18 cellular contexts compared by ENCODE assay signal in genomic region chr3:115862824-115863223, GRCh38.
DNase-seq lines count a peak whose midpoint lies in the region; ATAC-seq, FAIRE-seq and TF ChIP-seq lines count a peak whose summit lies in the region.
"Had no signal": no experiment of that assay in that cellular context is flagged by ENCODE, and none has a peak within 500 bp of the region (broad histone marks: within the 10 kb centered on the region; RNA-seq: fewer than 3 reads in every experiment).

No MANE protein-coding gene starts in this region.

- POLR2A ChIA-PET in K562 (lab: Yijun Ruan, JAX): interaction anchor here (0.9 kb wide), 1 partner anchor 43 kb away, joined by 3 read pairs; no protein-coding TSS in a partner anchor

- H3K9me3 ChIP-seq in K562 (replicated peaks; ENCODE audit: control insufficient read depth, insufficient read depth, low read depth, low read length): no peaks in the 10 kb centered on the region
- H3K9me3 ChIP-seq: BLaER1 treated with 17β-estradiol and CSF1 and Interleukin-3, amounts not matched to agents 10 nM and 100 nM had no signal

- ATAC-seq in K562: no peak
- no peak for ATAC-seq in HG02763 (IDR thresholded peaks at IDR 0.05; ENCODE audit: unreplicated experiment)
- ATAC-seq in GM19328 (IDR thresholded peaks at IDR 0.05; ENCODE audit: unreplicated experiment): no peak

- H3K4me3 ChIP-seq in K562: no peak overlapping the region
- H3K4me3 ChIP-seq: BLaER1 treated with 17β-estradiol and CSF1 and Interleukin-3, amounts not matched to agents 10 nM and 100 nM had no signal

- DNase-seq in NCI-H524 (lab: John Stamatoyannopoulos, UW): peak; percentile 33 to 75
- DNase-seq in NCI-H524 treated with DMSO at 0.1 percent for 48 hours (lab: John Stamatoyannopoulos, UW): no peak
- peak in 2 of 3 experiments; percentile 60 to 85 for DNase-seq in NCI-H1417 (lab: John Stamatoyannopoulos, UW)
- no peak for DNase-seq in K562 (ENCODE audit: extremely low read depth in 1 of 4, low spot score in 3 of 4)
- peak; percentile 6 for DNase-seq in nephron progenitor cell
- no peak for DNase-seq in SW 1271 (lab: John Stamatoyannopoulos, UW)
- DNase-seq: 8988T; CD8-positive, alpha-beta memory T cell; DMS79; HCEC 1CT; KBM-7; MV-4-11; NCI-H1436 treated with DMSO at 0.1 percent for 48 hours; NCI-H226 had no signal

- H3K9me1 ChIP-seq in K562 (ENCODE audit: control insufficient read depth, insufficient read depth, low read length): no peaks in the 10 kb centered on the region

- WGBS in K562 (ENCODE audit: insufficient coverage, low coverage, missing lambda C conversion rate): 0% methylated on average over 6 of the region's 6 CpGs

- no peaks in the 10 kb centered on the region for H3K36me3 Mint-ChIP-seq in nephron progenitor cell (ENCODE audit: low read depth)
- H3K36me3 Mint-ChIP-seq: CD8-positive, alpha-beta memory T cell had no signal

- H3K27me3 ChIP-seq in K562 (ENCODE audit: control insufficient read depth in 2 of 2, insufficient read depth in 2 of 2, low read length in 2 of 2): no peaks in the 10 kb centered on the region; a peak in 1 of 5 replicates
- H3K27me3 ChIP-seq: BLaER1 treated with 17β-estradiol and CSF1 and Interleukin-3, amounts not matched to agents 10 nM and 100 nM had no signal

- no peak for TF ChIP-seq EP300 in K562 (IDR thresholded peaks at IDR 0.05; ENCODE audit: low read length)

- H3K4me1 ChIP-seq in K562 (replicated peaks in 1 of 2; ENCODE audit: control insufficient read depth in 2 of 2, insufficient read depth in 2 of 2, low read length in 2 of 2): no peaks in the 10 kb centered on the region

- H3K9ac ChIP-seq in K562 (ENCODE audit: insufficient read depth in 1 of 2, low read depth in 2 of 2, low read length in 2 of 2): no peak overlapping the region
- H3K9ac ChIP-seq: BLaER1 treated with 17β-estradiol and CSF1 and Interleukin-3, amounts not matched to agents 10 nM and 100 nM had no signal

- no peak overlapping the region for H3K27ac ChIP-seq in K562 (ENCODE audit: extremely low read depth, low read depth, low read length)
- H3K27ac ChIP-seq: BLaER1 treated with 17β-estradiol and CSF1 and Interleukin-3, amounts not matched to agents 10 nM and 100 nM had no signal

- H4K20me1 ChIP-seq in K562 (replicated peaks; ENCODE audit: control insufficient read depth, insufficient read depth, low read length): no peaks in the 10 kb centered on the region
- H4K20me1 ChIP-seq: BLaER1 treated with 17β-estradiol and CSF1 and Interleukin-3, amounts not matched to agents 10 nM and 100 nM had no signal

- no peaks in the 10 kb centered on the region for H3K9me3 Mint-ChIP-seq in nephron progenitor cell
- H3K9me3 Mint-ChIP-seq: CD8-positive, alpha-beta memory T cell had no signal

- no peak overlapping the region for H3K4me2 ChIP-seq in K562 (ENCODE audit: insufficient read depth, low read length)
- H3K4me2 ChIP-seq: BLaER1 treated with 17β-estradiol and CSF1 and Interleukin-3, amounts not matched to agents 10 nM and 100 nM had no signal

- intact Hi-C loops in K562 (cut with micrococcal nuclease): no loop called here

- FAIRE-seq in K562 (lab: Jason Lieb, UNC): no peak
- FAIRE-seq: D721Med had no signal

- in situ Hi-C loops in K562 (cut with MboI): no loop called here

- no peaks in the 10 kb centered on the region for H3K27me3 Mint-ChIP-seq in nephron progenitor cell (ENCODE audit: low read depth, poor library complexity)

- H2AFZ ChIP-seq in K562 (ENCODE audit: low read depth, low read length): no peak overlapping the region

- H3K79me2 ChIP-seq in K562 (ENCODE audit: control insufficient read depth, insufficient read depth, low read length): no peaks in the 10 kb centered on the region

- H3K4me1 Mint-ChIP-seq in nephron progenitor cell: peaks cover 39% of the 10 kb centered on the region
- H3K4me1 Mint-ChIP-seq: CD8-positive, alpha-beta memory T cell had no signal

- TF ChIP-seq POLR2A in K562 (conservative IDR thresholded peaks at IDR 0.05): no peak

- CTCF ChIA-PET in K562 (lab: Yijun Ruan, JAX; ENCODE audit: low intra/inter-chr PET ratio): no interaction called here

- BruUV-seq in K562 (replicated peaks; lab: Mats Ljungman, UMichigan): no TSS peak

- peak overlapping the region; percentile 47 for H3K27ac Mint-ChIP-seq in nephron progenitor cell
- H3K27ac Mint-ChIP-seq: CD8-positive, alpha-beta memory T cell had no signal

- no peak overlapping the region for H3K4me3 Mint-ChIP-seq in nephron progenitor cell
- H3K4me3 Mint-ChIP-seq: CD8-positive, alpha-beta memory T cell had no signal

- no peak for TF ChIP-seq CTCF in K562 (IDR thresholded peaks at IDR 0.05 in 2 of 3, conservative IDR thresholded peaks at IDR 0.05 in 1 of 3; ENCODE audit: insufficient read depth in 2 of 3, low read depth in 1 of 3, low read length in 3 of 3)
- no peak for TF ChIP-seq CTCF in nephron progenitor cell (IDR thresholded peaks at IDR 0.05)

- no peaks in the 10 kb centered on the region for H3K36me3 ChIP-seq in K562 (ENCODE audit: control insufficient read depth, insufficient read depth, low read length)
- H3K36me3 ChIP-seq: BLaER1 treated with 17β-estradiol and CSF1 and Interleukin-3, amounts not matched to agents 10 nM and 100 nM had no signal

- no peak for TF ChIP-seq RAD21 in K562 (CRISPR knock-in tag; conservative IDR thresholded peaks at IDR 0.05 in 1 of 2, IDR thresholded peaks at IDR 0.05 in 1 of 2)

TF ChIP-seq in K562, 482 proteins besides CTCF, POLR2A, EP300 and RAD21:
- no peak for TF ChIP-seq CTCFL (IDR thresholded peaks at IDR 0.05; ENCODE audit: borderline replicate concordance, insufficient read depth, low read depth, low read length, poor library complexity, severe bottlenecking)
- TF ChIP-seq, protein P1, sequence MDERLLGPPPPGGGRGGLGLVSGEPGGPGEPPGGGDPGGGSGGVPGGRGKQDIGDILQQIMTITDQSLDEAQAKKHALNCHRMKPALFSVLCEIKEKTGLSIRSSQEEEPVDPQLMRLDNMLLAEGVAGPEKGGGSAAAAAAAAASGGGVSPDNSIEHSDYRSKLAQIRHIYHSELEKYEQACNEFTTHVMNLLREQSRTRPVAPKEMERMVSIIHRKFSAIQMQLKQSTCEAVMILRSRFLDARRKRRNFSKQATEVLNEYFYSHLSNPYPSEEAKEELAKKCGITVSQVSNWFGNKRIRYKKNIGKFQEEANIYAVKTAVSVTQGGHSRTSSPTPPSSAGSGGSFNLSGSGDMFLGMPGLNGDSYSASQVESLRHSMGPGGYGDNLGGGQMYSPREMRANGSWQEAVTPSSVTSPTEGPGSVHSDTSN (CRISPR knock-in tag; IDR thresholded peaks at IDR 0.05; ENCODE audit: low read depth): no peak
- TF ChIP-seq, protein P1 (tag; conservative IDR thresholded peaks at IDR 0.05; ENCODE audit: low read depth): 0 out of 2 replicates have a peak, but pooled peaks have one; percentile 39

Comparison
In these comparisons a context has a peak if more than half of its experiments do, and no peak if none do; other contexts are left out.
1. DNase-seq: peak in NCI-H524 (2 of 2), NCI-H1417 (2 of 3) and nephron progenitor cell (single experiment); none in NCI-H524 treated with DMSO at 0.1 percent for 48 hours (single experiment), K562 (0 of 4) and SW 1271 (0 of 2).